In genomic region chr12:31206038-31206670, GRCh38 we compare ENCODE assay signal across 10 cellular contexts.
DNase-seq lines count a peak whose midpoint lies in the region; ATAC-seq and TF ChIP-seq lines count a peak whose summit lies in the region.
"Had no signal": no experiment of that assay in that cellular context is flagged by ENCODE, and none has a peak within 500 bp of the region (broad histone marks: within the 10 kb centered on the region; RNA-seq: fewer than 3 reads in every experiment).

No MANE protein-coding gene starts in this region.

- no peaks in the 10 kb centered on the region for H3F3A ChIP-seq in PC-3 (ENCODE audit: low read length, unreplicated experiment)

- H3K9me3 ChIP-seq in PC-3 (ENCODE audit: low read length) (no peaks in the 10 kb centered on the region), mucosa of descending colon (no peaks in the 10 kb centered on the region)

- no peaks in the 10 kb centered on the region for H3K9me3 Mint-ChIP-seq in activated CD8-positive, alpha-beta T cell treated with anti-CD3 and anti-CD28 coated beads for 36 hours

- no peaks in the 10 kb centered on the region for H3K79me2 ChIP-seq in PC-3 (ENCODE audit: low read length)

- H3K27me3 Mint-ChIP-seq in activated CD8-positive, alpha-beta T cell treated with anti-CD3 and anti-CD28 coated beads for 36 hours, result peaks cover 6% of the 10 kb centered on the region

- H3K27ac ChIP-seq in PC-3 (ENCODE audit: low read length), result peak overlapping the region; percentile 73

- H3K9me2 ChIP-seq in PC-3 (replicated peaks; ENCODE audit: low read length), result no peaks in the 10 kb centered on the region

- no peak overlapping the region for H3K4me3 Mint-ChIP-seq in activated CD8-positive, alpha-beta T cell treated with anti-CD3 and anti-CD28 coated beads for 36 hours

- no peaks in the 10 kb centered on the region for H3K36me3 ChIP-seq in PC-3 (ENCODE audit: low read depth, low read length)
- no peaks in the 10 kb centered on the region for H3K36me3 ChIP-seq in mucosa of descending colon (ENCODE audit: low read depth)

- BruUV-seq in PC-3 (replicated peaks; lab: Mats Ljungman, UMichigan), result no TSS peak

- no peaks in the 10 kb centered on the region for H3K27me3 ChIP-seq in PC-3 (ENCODE audit: low read length)

- H3K27ac Mint-ChIP-seq in activated CD8-positive, alpha-beta T cell treated with anti-CD3 and anti-CD28 coated beads for 36 hours, result no peak overlapping the region

- H3K36me3 Mint-ChIP-seq in activated CD8-positive, alpha-beta T cell treated with anti-CD3 and anti-CD28 coated beads for 36 hours (ENCODE audit: low read depth), result no peaks in the 10 kb centered on the region

- intact Hi-C loops in PC-3 (cut with micrococcal nuclease) (no loop called here), mucosa of descending colon (cut with DNase I, micrococcal nuclease) (no loop called here)
- intact Hi-C loops in activated CD8-positive, alpha-beta T cell treated with anti-CD3 and anti-CD28 coated beads for 36 hours (cut with micrococcal nuclease), result no loop called here

- H3K4me3 ChIP-seq in PC-3 (ENCODE audit: low read length) (no peak overlapping the region), mucosa of descending colon (no peak overlapping the region)
- H3K4me3 ChIP-seq: K562 had no signal

- H3K4me1 ChIP-seq in PC-3 (ENCODE audit: insufficient read depth, low read length) (peaks cover 64% of the 10 kb centered on the region), mucosa of descending colon (ENCODE audit: low read depth) (no peaks in the 10 kb centered on the region)

- no peak overlapping the region for H2AFZ ChIP-seq in PC-3 (ENCODE audit: low read length)

- DNase-seq in ELR (ENCODE audit: low read depth) (peak; percentile 89), PC-3 (peak; percentile 98), mucosa of descending colon (no peak), germinal center (ENCODE audit: low spot score) (no peak), CD1c-positive myeloid dendritic cell (ENCODE audit: extremely low spot score) (no peak)
- DNase-seq in activated effector memory CD4-positive, alpha-beta T cell treated with Interleukin-2 at 50 U/mL for 16 hours, result no peak
- DNase-seq in activated CD8-positive, alpha-beta T cell treated with anti-CD3 and anti-CD28 coated beads for 36 hours, result no peak
- DNase-seq: activated CD4-positive, alpha-beta T cell treated with anti-CD3 and anti-CD28 coated beads for 1 hour had no signal

- H3K9ac ChIP-seq in PC-3 (ENCODE audit: low read length), result peak overlapping the region; percentile 40

- ATAC-seq in PC-3 (peak; percentile 62), esophagus mucosa (peak; percentile 94), mucosa of descending colon (peak; percentile 54)
- no peak for ATAC-seq in activated CD8-positive, alpha-beta T cell treated with anti-CD3 and anti-CD28 coated beads for 36 hours
- ATAC-seq: K562 had no signal

- TF ChIP-seq CTCF in PC-3 (conservative IDR thresholded peaks at IDR 0.05; ENCODE audit: low read depth, low read length) (no peak), mucosa of descending colon (IDR thresholded peaks at IDR 0.05) (no peak)
- TF ChIP-seq CTCF in activated CD8-positive, alpha-beta T cell treated with anti-CD3 and anti-CD28 coated beads for 36 hours (IDR thresholded peaks at IDR 0.05), result no peak

- H3K4me1 Mint-ChIP-seq in activated CD8-positive, alpha-beta T cell treated with anti-CD3 and anti-CD28 coated beads for 36 hours (ENCODE audit: low read depth), result peaks cover 9% of the 10 kb centered on the region

- POLR2A ChIA-PET in PC-3 (lab: Charles Lee; ENCODE audit: unreplicated experiment), result no interaction called here
- POLR2A ChIA-PET in activated CD8-positive, alpha-beta T cell treated with anti-CD3 and anti-CD28 coated beads for 36 hours (lab: Charles Lee), result no interaction called here

- no peaks in the 10 kb centered on the region for H4K20me1 ChIP-seq in PC-3 (ENCODE audit: low read length)

- CTCF ChIA-PET in PC-3 (lab: Charles Lee), result no interaction called here
- CTCF ChIA-PET in activated CD8-positive, alpha-beta T cell treated with anti-CD3 and anti-CD28 coated beads for 36 hours (lab: Charles Lee), result interaction anchor here (2.1 kb wide), 1 partner anchor 10 kb away, joined by 5 read pairs; no protein-coding TSS in a partner anchor

- 0 out of 2 replicates have a peak overlapping the region, but pooled peaks have one; percentile 25 for H3K4me2 ChIP-seq in PC-3 (ENCODE audit: low read length)

Comparison
In these comparisons a context has a peak if more than half of its experiments do, and no peak if none do; other contexts are left out.
1. DNase-seq: peak in ELR (single experiment) and PC-3 (single experiment); none in mucosa of descending colon (0 of 3), germinal center (single experiment), CD1c-positive myeloid dendritic cell (single experiment), activated effector memory CD4-positive, alpha-beta T cell treated with Interleukin-2 at 50 U/mL for 16 hours (single experiment) and activated CD8-positive, alpha-beta T cell treated with anti-CD3 and anti-CD28 coated beads for 36 hours (single experiment).